8 cellular contexts compared by ENCODE assay signal in the genomic region with DNA sequence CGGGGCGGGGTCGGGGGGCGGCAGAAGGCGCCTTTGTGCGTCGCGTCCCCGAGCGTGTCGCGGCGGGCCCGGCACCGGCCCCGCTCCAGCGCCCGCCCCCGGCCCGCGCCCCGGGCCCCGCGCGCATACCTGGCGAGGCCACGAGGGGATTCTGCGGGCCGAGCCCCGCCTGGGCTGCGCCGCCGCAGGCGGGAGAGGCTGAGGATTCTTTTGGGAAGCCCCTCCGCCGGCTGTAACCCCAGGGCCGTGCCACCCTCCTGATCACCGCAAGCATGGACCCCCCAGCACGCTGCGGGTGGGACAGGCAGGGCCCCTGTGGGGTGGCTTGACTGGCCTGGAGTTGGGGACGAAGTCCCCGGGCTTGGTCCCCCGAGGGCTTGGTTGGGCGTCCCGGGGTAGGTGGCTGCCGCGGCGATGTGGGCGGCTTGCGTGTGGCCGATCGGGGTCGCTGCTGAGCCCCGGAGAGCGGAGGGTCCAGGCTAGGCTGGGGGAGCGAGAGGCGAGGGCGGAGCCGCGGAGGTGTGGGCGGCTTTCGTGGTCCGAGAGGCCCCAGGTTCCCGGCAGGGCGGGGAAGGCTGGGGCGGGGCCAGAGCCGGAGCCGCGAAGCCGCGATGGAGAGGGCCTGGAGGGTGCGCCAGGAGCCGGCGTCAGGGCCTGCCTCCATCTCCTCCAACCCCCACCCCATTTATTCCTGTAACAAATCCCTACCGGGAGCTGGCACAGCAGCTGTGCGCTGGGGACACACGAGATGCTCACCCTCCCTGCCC. TPM values are rescaled to one million over a fixed set of nuclear protein-coding genes. Genes with fewer than 3 reads are reported as not detected.
DNase-seq lines count a peak whose midpoint lies in the region; ATAC-seq and TF ChIP-seq lines count a peak whose summit lies in the region.

No MANE protein-coding gene starts in this region.

- H3K4me1 ChIP-seq in gastrocnemius medialis, result peaks cover 3 to 33% of the 10 kb centered on the region in 2 donors

- H3K27ac ChIP-seq in 22Rv1, result peak overlapping the region; percentile 97
- H3K27ac ChIP-seq in gastrocnemius medialis, result peak overlapping the region; percentile 24 to 64 (median 46)

- peak; percentile 79 for ATAC-seq in GM18511 (IDR thresholded peaks at IDR 0.05; ENCODE audit: unreplicated experiment)
- ATAC-seq in HG03442 (IDR thresholded peaks at IDR 0.05; ENCODE audit: unreplicated experiment), result peak; percentile 44
- ATAC-seq in SK-N-SH treated with all-trans-retinoic acid at 6 μM for 48 hours, result peak; percentile 75
- ATAC-seq in gastrocnemius medialis, result no peak
- no peak for ATAC-seq in HG03520 (IDR thresholded peaks at IDR 0.05; ENCODE audit: unreplicated experiment)

- H3K4me3 ChIP-seq in gastrocnemius medialis, result peak overlapping the region; percentile 49 to 66 (median 58)

- in situ Hi-C loops in gastrocnemius medialis (cut with MboI; ENCODE audit: low sequenced_read_pairs in 4 of 4), result loop anchor here in 1 of 4 donors (25.0 kb wide), 1 partner anchor 269 kb away; no protein-coding TSS in a partner anchor

- intact Hi-C loops in gastrocnemius medialis (cut with DNase I; ENCODE audit: low total_unique reads), result loop anchor here (5.0 kb wide), 3 partner anchors 59 to 109 kb away; partner anchors contain the start of gene NUDT14

- peaks cover 3 to 8% (median 7%) of the 10 kb centered on the region in 3 donors for H3K27me3 ChIP-seq in gastrocnemius medialis

- TF ChIP-seq CTCF in 22Rv1 (IDR thresholded peaks at IDR 0.05) (peak; percentile 68), gastrocnemius medialis (IDR thresholded peaks at IDR 0.05 in 4 of 5, conservative IDR thresholded peaks at IDR 0.05 in 1 of 5) (no peak)

- no peaks in the 10 kb centered on the region for H3K36me3 ChIP-seq in gastrocnemius medialis

- no peak for TF ChIP-seq POLR2A in gastrocnemius medialis (IDR thresholded peaks at IDR 0.05)

- no peaks in the 10 kb centered on the region for H3K9me3 ChIP-seq in gastrocnemius medialis

- DNase-seq in amniotic epithelial cell (ENCODE audit: low read depth), result peak; percentile 71
- DNase-seq in hepatic stellate cell (ENCODE audit: low spot score), result peak; percentile 79
- DNase-seq in gastrocnemius medialis, result no peak

TF ChIP-seq in SK-N-SH treated with all-trans-retinoic acid at 6 μM for 48 hours, 23 proteins besides CTCF, POLR2A, EP300 and RAD21:
- no peak for TF ChIP-seq ISL1 (CRISPR knock-in tag; IDR thresholded peaks at IDR 0.05)
- TF ChIP-seq ZFP3 (CRISPR knock-in tag; IDR thresholded peaks at IDR 0.05), result no peak
- no peak for TF ChIP-seq PATZ1 (CRISPR knock-in tag; IDR thresholded peaks at IDR 0.05; ENCODE audit: borderline replicate concordance)
- no peak for TF ChIP-seq ZNF565 (CRISPR knock-in tag; conservative IDR thresholded peaks at IDR 0.05; ENCODE audit: low read depth)
- no peak for TF ChIP-seq SNAI2 (CRISPR knock-in tag; IDR thresholded peaks at IDR 0.05)
- no peak for TF ChIP-seq RARB (CRISPR knock-in tag; IDR thresholded peaks at IDR 0.05)
- no peak for TF ChIP-seq GLIS3 (CRISPR knock-in tag; IDR thresholded peaks at IDR 0.05)
- TF ChIP-seq, protein P1, sequence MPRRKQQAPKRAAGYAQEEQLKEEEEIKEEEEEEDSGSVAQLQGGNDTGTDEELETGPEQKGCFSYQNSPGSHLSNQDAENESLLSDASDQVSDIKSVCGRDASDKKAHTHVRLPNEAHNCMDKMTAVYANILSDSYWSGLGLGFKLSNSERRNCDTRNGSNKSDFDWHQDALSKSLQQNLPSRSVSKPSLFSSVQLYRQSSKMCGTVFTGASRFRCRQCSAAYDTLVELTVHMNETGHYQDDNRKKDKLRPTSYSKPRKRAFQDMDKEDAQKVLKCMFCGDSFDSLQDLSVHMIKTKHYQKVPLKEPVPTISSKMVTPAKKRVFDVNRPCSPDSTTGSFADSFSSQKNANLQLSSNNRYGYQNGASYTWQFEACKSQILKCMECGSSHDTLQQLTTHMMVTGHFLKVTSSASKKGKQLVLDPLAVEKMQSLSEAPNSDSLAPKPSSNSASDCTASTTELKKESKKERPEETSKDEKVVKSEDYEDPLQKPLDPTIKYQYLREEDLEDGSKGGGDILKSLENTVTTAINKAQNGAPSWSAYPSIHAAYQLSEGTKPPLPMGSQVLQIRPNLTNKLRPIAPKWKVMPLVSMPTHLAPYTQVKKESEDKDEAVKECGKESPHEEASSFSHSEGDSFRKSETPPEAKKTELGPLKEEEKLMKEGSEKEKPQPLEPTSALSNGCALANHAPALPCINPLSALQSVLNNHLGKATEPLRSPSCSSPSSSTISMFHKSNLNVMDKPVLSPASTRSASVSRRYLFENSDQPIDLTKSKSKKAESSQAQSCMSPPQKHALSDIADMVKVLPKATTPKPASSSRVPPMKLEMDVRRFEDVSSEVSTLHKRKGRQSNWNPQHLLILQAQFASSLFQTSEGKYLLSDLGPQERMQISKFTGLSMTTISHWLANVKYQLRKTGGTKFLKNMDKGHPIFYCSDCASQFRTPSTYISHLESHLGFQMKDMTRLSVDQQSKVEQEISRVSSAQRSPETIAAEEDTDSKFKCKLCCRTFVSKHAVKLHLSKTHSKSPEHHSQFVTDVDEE (CRISPR knock-in tag; IDR thresholded peaks at IDR 0.05), result no peak
- no peak for TF ChIP-seq TCF4 (CRISPR knock-in tag; IDR thresholded peaks at IDR 0.05; ENCODE audit: borderline replicate concordance)
- TF ChIP-seq, protein P2, sequence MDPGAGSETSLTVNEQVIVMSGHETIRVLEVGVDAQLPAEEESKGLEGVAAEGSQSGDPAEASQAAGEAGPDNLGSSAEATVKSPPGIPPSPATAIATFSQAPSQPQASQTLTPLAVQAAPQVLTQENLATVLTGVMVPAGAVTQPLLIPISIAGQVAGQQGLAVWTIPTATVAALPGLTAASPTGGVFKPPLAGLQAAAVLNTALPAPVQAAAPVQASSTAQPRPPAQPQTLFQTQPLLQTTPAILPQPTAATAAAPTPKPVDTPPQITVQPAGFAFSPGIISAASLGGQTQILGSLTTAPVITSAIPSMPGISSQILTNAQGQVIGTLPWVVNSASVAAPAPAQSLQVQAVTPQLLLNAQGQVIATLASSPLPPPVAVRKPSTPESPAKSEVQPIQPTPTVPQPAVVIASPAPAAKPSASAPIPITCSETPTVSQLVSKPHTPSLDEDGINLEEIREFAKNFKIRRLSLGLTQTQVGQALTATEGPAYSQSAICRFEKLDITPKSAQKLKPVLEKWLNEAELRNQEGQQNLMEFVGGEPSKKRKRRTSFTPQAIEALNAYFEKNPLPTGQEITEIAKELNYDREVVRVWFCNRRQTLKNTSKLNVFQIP (CRISPR knock-in tag; IDR thresholded peaks at IDR 0.05; ENCODE audit: borderline replicate concordance, low read depth), result no peak
- no peak for TF ChIP-seq OSR1 (CRISPR knock-in tag; IDR thresholded peaks at IDR 0.05)
- no peak for TF ChIP-seq ZC3H10 (CRISPR knock-in tag; IDR thresholded peaks at IDR 0.05)
- TF ChIP-seq BACH2 (CRISPR knock-in tag; IDR thresholded peaks at IDR 0.05; ENCODE audit: borderline replicate concordance), result no peak
- TF ChIP-seq ZFP30 (CRISPR knock-in tag; IDR thresholded peaks at IDR 0.05), result no peak
- TF ChIP-seq CREB5 (CRISPR knock-in tag; IDR thresholded peaks at IDR 0.05; ENCODE audit: low read depth), result no peak
- TF ChIP-seq PPARA (CRISPR knock-in tag; IDR thresholded peaks at IDR 0.05; ENCODE audit: borderline replicate concordance), result no peak
- TF ChIP-seq ZNF70 (CRISPR knock-in tag; IDR thresholded peaks at IDR 0.05), result no peak

RNA-seq across cellular contexts. Expression of gene GPR132, which starts 28.4 kb away (rescaled TPM):
- total RNA-seq in gastrocnemius medialis, result under 1 TPM; 0.07 to 0.61 (median 0.26) TPM

Comparison
In these comparisons a context has a peak if more than half of its experiments do, and no peak if none do; other contexts are left out.
1. ATAC-seq: peak in GM18511 (single experiment), HG03442 (single experiment) and SK-N-SH treated with all-trans-retinoic acid at 6 μM for 48 hours (single experiment); none in gastrocnemius medialis (0 of 2) and HG03520 (single experiment).
2. DNase-seq: peak in amniotic epithelial cell (single experiment) and hepatic stellate cell (single experiment); none in gastrocnemius medialis (0 of 2).